Comparison of ENCODE assay signal across 1 cellular context in genomic region chr19:48985711-48986110, GRCh38.
TF ChIP-seq lines count a peak whose summit lies in the region.

No MANE protein-coding gene starts in this region.

TF ChIP-seq in K562, 482 proteins besides CTCF, POLR2A, EP300 and RAD21:
- TF ChIP-seq POLR2G (IDR thresholded peaks at IDR 0.05; ENCODE audit: low read depth, low read length) = peak; percentile 38; the same call in 1 of the 2 replicates
- TF ChIP-seq ZNF124 (CRISPR knock-in tag; IDR thresholded peaks at IDR 0.05) = no peak
